ENCODE assay signal across 8 cellular contexts in the genomic region with DNA sequence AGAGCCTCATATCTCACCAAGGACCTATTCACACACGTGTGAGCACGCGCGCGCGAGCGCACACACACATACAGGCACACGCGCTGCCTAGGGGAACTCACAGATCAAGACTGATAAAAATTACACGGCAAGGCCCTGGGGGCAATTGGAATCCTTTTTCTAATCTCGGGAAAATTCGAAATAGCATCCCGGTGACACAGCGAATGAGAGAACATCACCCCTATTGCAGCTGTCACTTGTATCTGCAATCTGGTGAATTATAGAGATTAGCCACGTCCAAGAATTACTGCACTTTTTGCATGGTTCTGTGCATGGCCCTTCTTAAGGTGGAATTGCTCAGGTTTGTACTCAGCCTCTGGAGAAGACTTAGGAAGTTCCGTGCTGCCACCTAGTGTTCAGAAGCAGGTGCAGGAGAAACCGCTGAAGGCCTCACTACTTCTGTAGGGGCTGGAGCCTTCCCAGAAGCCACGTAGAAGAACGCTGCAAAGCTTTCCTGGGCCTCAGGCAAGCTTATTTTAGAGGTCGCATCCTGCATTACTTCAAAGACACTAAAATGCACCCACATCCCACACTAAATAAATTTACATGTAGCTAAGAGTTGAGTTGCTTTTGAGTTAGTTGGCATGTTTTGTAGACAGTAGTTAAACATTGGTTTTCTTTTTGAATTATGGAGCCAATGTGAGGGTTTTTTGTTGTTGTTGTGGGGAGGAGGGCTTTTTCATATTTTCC.
DNase-seq lines count a peak whose midpoint lies in the region; ATAC-seq and TF ChIP-seq lines count a peak whose summit lies in the region.

No MANE protein-coding gene starts in this region.

- no peaks in the 10 kb centered on the region for H3K4me1 Mint-ChIP-seq in activated CD4-positive, alpha-beta T cell treated with anti-CD3 and anti-CD28 coated beads for 36 hours

- H3K4me1 ChIP-seq in lower lobe of right lung = no peaks in the 10 kb centered on the region

- no peak overlapping the region for H3K27ac ChIP-seq in lower lobe of right lung

- H3K4me3 ChIP-seq in lower lobe of right lung = no peak overlapping the region

- POLR2A ChIA-PET in activated CD4-positive, alpha-beta T cell treated with anti-CD3 and anti-CD28 coated beads for 36 hours (lab: Charles Lee) = no interaction called here

- DNase-seq in AG20443 (ENCODE audit: low spot score) (peak; percentile 90), NCI-H446 treated with DMSO at 0.1 percent for 48 hours (lab: John Stamatoyannopoulos, UW) (peak; percentile 96), lower lobe of right lung (peak; percentile 71)
- DNase-seq in activated CD4-positive, alpha-beta T cell treated with anti-CD3 and anti-CD28 coated beads for 36 hours = peak; percentile 75
- DNase-seq in effector CD4-positive, alpha-beta T cell = peak; percentile 12
- peak; percentile 5 for DNase-seq in stimulated activated CD8-positive, alpha-beta memory T cell treated with anti-CD3 and anti-CD28 coated beads, Interleukin-15, amount 100 ng/mL, for 1 hour (ENCODE audit: low read depth)

- ATAC-seq in GM19023 (IDR thresholded peaks at IDR 0.05; ENCODE audit: unreplicated experiment) (peak; percentile 81), HG03442 (IDR thresholded peaks at IDR 0.05; ENCODE audit: unreplicated experiment) (peak; percentile 87), lower lobe of right lung (peak; percentile 89 to 92)
- peak; percentile 82 for ATAC-seq in activated CD4-positive, alpha-beta T cell treated with anti-CD3 and anti-CD28 coated beads for 36 hours

- intact Hi-C loops in activated CD4-positive, alpha-beta T cell treated with anti-CD3 and anti-CD28 coated beads for 36 hours (cut with DNase I, micrococcal nuclease) = loop anchor here (1.0 to 5.0 kb wide), 5 partner anchors 107 to 1623 kb away; no protein-coding TSS in a partner anchor
- intact Hi-C loops in lower lobe of right lung (cut with DNase I) = no loop called here

- no peaks in the 10 kb centered on the region for H3K27me3 Mint-ChIP-seq in activated CD4-positive, alpha-beta T cell treated with anti-CD3 and anti-CD28 coated beads for 36 hours

- no peaks in the 10 kb centered on the region for H3K9me3 Mint-ChIP-seq in activated CD4-positive, alpha-beta T cell treated with anti-CD3 and anti-CD28 coated beads for 36 hours (ENCODE audit: low read depth)

- H3K27me3 ChIP-seq in lower lobe of right lung (ENCODE audit: low read depth) = no peaks in the 10 kb centered on the region

- H3K4me3 Mint-ChIP-seq in activated CD4-positive, alpha-beta T cell treated with anti-CD3 and anti-CD28 coated beads for 36 hours = no peak overlapping the region

- no peaks in the 10 kb centered on the region for H3K9me3 ChIP-seq in lower lobe of right lung

- H3K36me3 ChIP-seq in lower lobe of right lung = no peaks in the 10 kb centered on the region

- CTCF ChIA-PET in activated CD4-positive, alpha-beta T cell treated with anti-CD3 and anti-CD28 coated beads for 36 hours (lab: Charles Lee) = interaction anchor here (0.6 to 1.9 kb wide), 19 partner anchors 8 to 1524 kb away, joined by 3 to 5 read pairs (median 3); no protein-coding TSS in a partner anchor

- no peaks in the 10 kb centered on the region for H3K36me3 Mint-ChIP-seq in activated CD4-positive, alpha-beta T cell treated with anti-CD3 and anti-CD28 coated beads for 36 hours (ENCODE audit: low read depth)

- peak; percentile 81 for TF ChIP-seq CTCF in lower lobe of right lung (IDR thresholded peaks at IDR 0.05)

- no peak overlapping the region for H3K27ac Mint-ChIP-seq in activated CD4-positive, alpha-beta T cell treated with anti-CD3 and anti-CD28 coated beads for 36 hours

Comparison
In these comparisons a context has a peak if more than half of its experiments do, and no peak if none do; other contexts are left out.
1. DNase-seq: peak in every context shown above with its lines; median percentile 96 in NCI-H446 treated with DMSO at 0.1 percent for 48 hours; 90 in AG20443; 75 in activated CD4-positive, alpha-beta T cell treated with anti-CD3 and anti-CD28 coated beads for 36 hours; 71 in lower lobe of right lung; 12 in effector CD4-positive, alpha-beta T cell; 5 in stimulated activated CD8-positive, alpha-beta memory T cell treated with anti-CD3 and anti-CD28 coated beads, Interleukin-15, amount 100 ng/mL, for 1 hour.